ENCODE assay signal across 8 cellular contexts in genomic region chr17:78133971-78134898, GRCh38. TPM values are rescaled to one million over a fixed set of nuclear protein-coding genes. Genes with fewer than 3 reads are reported as not detected.
A peak's percentile ranks its signal among the peaks of the same experiment; 100 is the strongest.
DNase-seq lines count a peak whose midpoint lies in the region; ATAC-seq and TF ChIP-seq lines count a peak whose summit lies in the region.

No MANE protein-coding gene starts in this region.

- H3K9me3 ChIP-seq in HEK293 (ENCODE audit: control insufficient read depth, insufficient read depth, low read depth, low read length), result no peaks in the 10 kb centered on the region

- TF ChIP-seq CTCF in BJ (IDR thresholded peaks at IDR 0.05; ENCODE audit: insufficient read depth, low read depth, low read length) (peak; percentile 51), HEK293 (tag by site-specific recombination; IDR thresholded peaks at IDR 0.05) (peak; percentile 65)

- H3K27me3 ChIP-seq in BJ (ENCODE audit: control insufficient read depth, insufficient read depth, low read length), result peaks cover 14% of the 10 kb centered on the region

- DNase-seq in BJ (ENCODE audit: low read depth), result no peak
- peak; percentile 37 for DNase-seq in RKO (ENCODE audit: low spot score)
- DNase-seq in activated effector memory CD4-positive, alpha-beta T cell treated with Interleukin-2 at 50 U/mL for 16 hours, result peak; percentile 75
- peak; percentile 67 for DNase-seq in left ventricle myocardium superior
- DNase-seq in stimulated activated CD4-positive, alpha-beta T cell treated with anti-CD3 and anti-CD28 coated beads, Interleukin-2, amount 100 ng/mL, for 24 hours, result peak; percentile 73 to 74
- DNase-seq in T1000 (lab: John Stamatoyannopoulos, UW), result no peak
- no peak for DNase-seq in GF-D8 (lab: John Stamatoyannopoulos, UW)

- H3K36me3 ChIP-seq in BJ (ENCODE audit: control insufficient read depth, insufficient read depth, low read length) (no peaks in the 10 kb centered on the region), HEK293 (ENCODE audit: control insufficient read depth in 2 of 2, insufficient read depth in 1 of 2, low read length in 2 of 2) (no peaks in the 10 kb centered on the region)

- CTCF ChIA-PET in BJ (lab: Yijun Ruan, JAX), result interaction anchor here (0.7 to 1.9 kb wide), 4 partner anchors 10 to 52 kb away, joined by 3 to 7 read pairs (median 4); no protein-coding TSS in a partner anchor
- CTCF ChIA-PET in HEK293 (lab: Yijun Ruan, JAX), result interaction anchor here (0.7 to 2.8 kb wide), 24 partner anchors 10 to 793 kb away, joined by 3 to 15 read pairs (median 4); no protein-coding TSS in a partner anchor

- H3K4me1 ChIP-seq in HEK293 (ENCODE audit: control insufficient read depth, insufficient read depth, low read length), result no peaks in the 10 kb centered on the region

- H3K4me3 ChIP-seq in BJ (ENCODE audit: low read depth, low read length) (no peak overlapping the region), HEK293 (ENCODE audit: low read depth, low read length) (no peak overlapping the region)

- POLR2A ChIA-PET in BJ (lab: Charles Lee), result no interaction called here
- POLR2A ChIA-PET in HEK293 (lab: Yijun Ruan, JAX), result interaction anchor here (1.1 to 1.9 kb wide), 3 partner anchors 52 to 176 kb away, joined by 3 to 6 read pairs (median 4); partner anchors contain the start of genes AFMID, TK1 and TNRC6C

- no peak overlapping the region for H3K27ac ChIP-seq in HEK293 (ENCODE audit: extremely low read depth, low read depth, low read length)

- intact Hi-C loops in left ventricle myocardium superior (cut with micrococcal nuclease), result no loop called here

- peak; percentile 16 for ATAC-seq in left ventricle myocardium superior

TF ChIP-seq in HEK293, 187 proteins besides CTCF, POLR2A, EP300 and RAD21:
- TF ChIP-seq ZNF24 (tag by site-specific recombination; IDR thresholded peaks at IDR 0.05) (0 out of 2 replicates have a peak, but pooled peaks have one; percentile 44), ZFHX2 (tag by site-specific recombination; conservative IDR thresholded peaks at IDR 0.05) (peak; percentile 21; the same call in 1 of the 2 replicates), ZNF2 (tag by site-specific recombination; IDR thresholded peaks at IDR 0.05) (0 out of 2 replicates have a peak, but pooled peaks have one; percentile 35), ZNF664 (tag by site-specific recombination; IDR thresholded peaks at IDR 0.05) (peak; percentile 93), KLF8 (tag by site-specific recombination; IDR thresholded peaks at IDR 0.05) (peak; percentile 23; the same call in 1 of the 2 replicates), PBX3 (CRISPR knock-in tag; IDR thresholded peaks at IDR 0.05) (0 out of 2 replicates have a peak, but pooled peaks have one; percentile 40), ZSCAN30 (tag by site-specific recombination; IDR thresholded peaks at IDR 0.05) (0 out of 2 replicates have a peak, but pooled peaks have one; percentile 46), ZBTB26 (tag by site-specific recombination; optimal IDR thresholded peaks at IDR 0.05) (peak; percentile 10), ZNF645 (tag by site-specific recombination; IDR thresholded peaks at IDR 0.05) (no peak), ZNF654 (tag by site-specific recombination; IDR thresholded peaks at IDR 0.05; ENCODE audit: low read depth) (peak; percentile 47), ZNF211 (tag by site-specific recombination; IDR thresholded peaks at IDR 0.05; ENCODE audit: low read depth) (no peak), SP2 (tag by site-specific recombination; IDR thresholded peaks at IDR 0.05) (0 out of 2 replicates have a peak, but pooled peaks have one; percentile 14), ZNF580 (tag by site-specific recombination; IDR thresholded peaks at IDR 0.05) (0 out of 2 replicates have a peak, but pooled peaks have one; percentile 16), ZIC2 (tag by site-specific recombination; IDR thresholded peaks at IDR 0.05) (peak; percentile 80), ZNF121 (tag by site-specific recombination; IDR thresholded peaks at IDR 0.05) (peak; percentile 76), SP3 (tag by site-specific recombination; IDR thresholded peaks at IDR 0.05) (peak; percentile 44), ZNF521 (tag by site-specific recombination; IDR thresholded peaks at IDR 0.05) (no peak), ZBTB17 (tag by site-specific recombination; IDR thresholded peaks at IDR 0.05) (peak; percentile 16; the same call in 1 of the 2 replicates), GLIS2 (tag by site-specific recombination; IDR thresholded peaks at IDR 0.05) (peak; percentile 41; the same call in 1 of the 2 replicates), ZNF248 (tag by site-specific recombination; IDR thresholded peaks at IDR 0.05) (no peak), EGR2 (tag by site-specific recombination; IDR thresholded peaks at IDR 0.05; ENCODE audit: low read depth) (0 out of 2 replicates have a peak, but pooled peaks have one; percentile 4), ZNF335 (tag by site-specific recombination; conservative IDR thresholded peaks at IDR 0.05) (no peak), GLIS1 (tag by site-specific recombination; IDR thresholded peaks at IDR 0.05) (0 out of 2 replicates have a peak, but pooled peaks have one; percentile 10), KLF1 (tag by site-specific recombination; IDR thresholded peaks at IDR 0.05) (peak; percentile 30; the same call in 1 of the 2 replicates), ZNF18 (tag by site-specific recombination; IDR thresholded peaks at IDR 0.05) (peak; percentile 30; the same call in 1 of the 2 replicates)
TF ChIP-seq in HEK293: peak in this region for 20.

RNA-seq across cellular contexts. Expression of gene TMC8, which starts 3.7 kb away (rescaled TPM):
- polyA plus RNA-seq in BJ (2011; rRNA removed), result not detected in 2 replicates
- not detected in 2 replicates for polyA minus RNA-seq in BJ (2011; rRNA and poly(A)+ RNA removed)
- total RNA-seq in left ventricle myocardium superior, result 1.5 TPM

RNA-seq across cellular contexts. Expression of gene TMC6, which starts 5.7 kb away (rescaled TPM):
- 0.17 and 0.26 TPM in 2 replicates for polyA plus RNA-seq in BJ (2011; rRNA removed)
- polyA minus RNA-seq in BJ (2011; rRNA and poly(A)+ RNA removed), result 0.62 TPM in 1 of 2 replicates, not detected in the other
- total RNA-seq in left ventricle myocardium superior, result 69.2 TPM

RNA-seq across cellular contexts. Expression of gene C17orf99, which starts 11.9 kb away (rescaled TPM):
- not detected in 2 replicates for polyA plus RNA-seq in BJ (2011; rRNA removed)
- polyA minus RNA-seq in BJ (2011; rRNA and poly(A)+ RNA removed), result not detected in 2 replicates
- total RNA-seq in left ventricle myocardium superior, result not detected

RNA-seq across cellular contexts. Expression of gene SYNGR2, which starts 34.1 kb away (rescaled TPM):
- 95.6 and 135 TPM in 2 replicates for polyA plus RNA-seq in BJ (2011; rRNA removed)
- polyA minus RNA-seq in BJ (2011; rRNA and poly(A)+ RNA removed), result 87.6 and 130 TPM in 2 replicates
- total RNA-seq in left ventricle myocardium superior, result 120 TPM

RNA-seq across cellular contexts. Expression of gene TK1, which starts 52.6 kb away (rescaled TPM):
- polyA plus RNA-seq in BJ (2011; rRNA removed), result 62.5 and 130 TPM in 2 replicates
- 36.9 and 57.7 TPM in 2 replicates for polyA minus RNA-seq in BJ (2011; rRNA and poly(A)+ RNA removed)
- total RNA-seq in left ventricle myocardium superior, result 2.1 TPM

Comparison
In these comparisons a context has a peak if more than half of its experiments do, and no peak if none do; other contexts are left out.
1. DNase-seq: peak in RKO (single experiment), activated effector memory CD4-positive, alpha-beta T cell treated with Interleukin-2 at 50 U/mL for 16 hours (single experiment), left ventricle myocardium superior (single experiment) and stimulated activated CD4-positive, alpha-beta T cell treated with anti-CD3 and anti-CD28 coated beads, Interleukin-2, amount 100 ng/mL, for 24 hours (2 of 2); none in BJ (single experiment), T1000 (single experiment) and GF-D8 (single experiment).